ENCODE assay signal across 20 cellular contexts in the genomic region with DNA sequence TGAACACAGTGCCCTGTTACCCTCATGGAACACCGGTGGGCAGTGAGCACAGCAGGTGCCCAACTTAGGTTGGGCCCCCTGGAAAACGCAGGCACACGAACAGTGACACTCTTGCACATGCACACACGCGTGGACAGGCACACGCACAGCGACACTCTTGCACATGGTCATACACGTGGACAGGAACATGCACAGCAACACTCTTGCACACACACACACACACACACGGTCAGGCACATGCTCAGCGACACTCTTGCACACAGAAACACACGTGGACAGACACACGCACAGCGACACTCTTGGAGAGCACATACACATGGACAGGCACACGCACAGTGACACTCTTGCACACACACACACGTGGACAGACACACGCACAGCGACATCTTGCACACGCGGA.
"Had no signal": no experiment of that assay in that cellular context is flagged by ENCODE, and none has a peak within 500 bp of the region (broad histone marks: within the 10 kb centered on the region; RNA-seq: fewer than 3 reads in every experiment).

No MANE protein-coding gene starts in this region.

- H3K4me1 ChIP-seq: gastroesophageal sphincter, left ventricle myocardium inferior, lower lobe of right lung, sigmoid colon, uterus had no signal

- H3K27ac Mint-ChIP-seq: dendritic cell treated with granulocyte-macrophage colony-stimulating factor and Interleukin-4, amounts not matched to agents 40 ng/mL and 50 ng/mL, for 4 days; memory B cell; mesothelial cell of epicardium; natural killer cell treated with Interleukin-12 subunit alpha and Interleukin-12 subunit beta and Interleukin-15 and Interleukin-18, amount 100 ng/mL, for 72 hours; stimulated activated naive B cell treated with anti-CD40 and anti-IgM and Interleukin-4, amounts not matched to agents 10 μg/mL and 1 μg/mL and 100 μg/mL, for 72 hours; type B pancreatic cell had no signal

- H3K36me3 Mint-ChIP-seq: memory B cell; mesothelial cell of epicardium; natural killer cell treated with Interleukin-12 subunit alpha and Interleukin-12 subunit beta and Interleukin-15 and Interleukin-18, amount 100 ng/mL, for 72 hours; stimulated activated naive B cell treated with anti-CD40 and anti-IgM and Interleukin-4, amounts not matched to agents 10 μg/mL and 1 μg/mL and 100 μg/mL, for 72 hours had no signal

- H3K9me3 Mint-ChIP-seq: mesothelial cell of epicardium, type B pancreatic cell had no signal

- H3K4me1 Mint-ChIP-seq: memory B cell; stimulated activated naive B cell treated with anti-CD40 and anti-IgM and Interleukin-4, amounts not matched to agents 10 μg/mL and 1 μg/mL and 100 μg/mL, for 72 hours had no signal

- H3K4me3 Mint-ChIP-seq: dendritic cell treated with granulocyte-macrophage colony-stimulating factor and Interleukin-4, amounts not matched to agents 40 ng/mL and 50 ng/mL, for 4 days; memory B cell; mesothelial cell of epicardium; natural killer cell treated with Interleukin-12 subunit alpha and Interleukin-12 subunit beta and Interleukin-15 and Interleukin-18, amount 100 ng/mL, for 72 hours; stimulated activated naive B cell treated with anti-CD40 and anti-IgM and Interleukin-4, amounts not matched to agents 10 μg/mL and 1 μg/mL and 100 μg/mL, for 72 hours; type B pancreatic cell had no signal

- H3K27ac ChIP-seq: esophagus squamous epithelium, gastroesophageal sphincter, left ventricle myocardium inferior, lower lobe of right lung, neutrophil, sigmoid colon, skin epidermis, uterus had no signal

- FAIRE-seq: kidney had no signal

- H3K36me3 ChIP-seq: esophagus squamous epithelium, gastroesophageal sphincter, left ventricle myocardium inferior, lower lobe of right lung, neutrophil, sigmoid colon, uterus had no signal

- H3K9me3 ChIP-seq: esophagus squamous epithelium, gastroesophageal sphincter, left ventricle myocardium inferior, lower lobe of right lung, sigmoid colon, uterus had no signal

- H3K4me3 ChIP-seq: esophagus squamous epithelium, gastroesophageal sphincter, left ventricle myocardium inferior, lower lobe of right lung, sigmoid colon, skin epidermis, uterus had no signal

- H3K27me3 Mint-ChIP-seq: dendritic cell treated with granulocyte-macrophage colony-stimulating factor and Interleukin-4, amounts not matched to agents 40 ng/mL and 50 ng/mL, for 4 days; memory B cell; natural killer cell treated with Interleukin-12 subunit alpha and Interleukin-12 subunit beta and Interleukin-15 and Interleukin-18, amount 100 ng/mL, for 72 hours; stimulated activated naive B cell treated with anti-CD40 and anti-IgM and Interleukin-4, amounts not matched to agents 10 μg/mL and 1 μg/mL and 100 μg/mL, for 72 hours had no signal

- DNase-seq: esophagus squamous epithelium; foreskin fibroblast; glutamatergic neuron; kidney; left cardiac atrium; left ventricle myocardium inferior; lower lobe of right lung; sigmoid colon; stimulated activated CD4-positive, alpha-beta T cell treated with anti-CD3 and anti-CD28 coated beads, Interleukin-2, amount 100 ng/mL, for 24 hours; stimulated activated CD4-positive, alpha-beta T cell treated with anti-CD3 and anti-CD28 coated beads, Interleukin-4, amount 100 ng/mL, for 4 hours; stimulated activated naive B cell treated with anti-CD40 and anti-IgM and Interleukin-4, amounts not matched to agents 10 μg/mL and 1 μg/mL and 100 μg/mL, for 72 hours; uterus had no signal

- H3K27me3 ChIP-seq: esophagus squamous epithelium, gastroesophageal sphincter, neutrophil, sigmoid colon, uterus had no signal
